In the genomic region with DNA sequence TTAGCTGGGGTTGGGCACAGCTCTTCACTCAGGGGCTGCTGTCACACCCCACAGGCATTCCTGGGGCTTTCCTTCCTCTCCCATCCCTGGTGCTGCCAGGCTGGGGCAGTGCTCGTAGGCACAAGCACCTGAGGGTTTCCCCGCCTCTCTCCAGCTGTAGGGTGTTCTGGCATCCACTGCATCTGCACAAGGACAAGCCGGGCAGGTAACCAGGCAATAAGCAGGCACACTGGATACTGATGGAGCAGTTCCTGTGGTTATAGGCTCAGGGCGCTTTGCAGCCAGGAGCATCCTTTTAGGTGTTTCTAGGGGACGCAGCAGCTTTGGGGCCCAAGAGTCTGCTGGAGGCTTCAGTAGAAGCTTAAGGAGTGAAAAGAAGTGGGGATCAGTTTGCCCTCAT, we compare ENCODE assay signal across 23 cellular contexts. TPM values are rescaled to one million over a fixed set of nuclear protein-coding genes. Genes with fewer than 3 reads are reported as not detected.
"Had no signal": no experiment of that assay in that cellular context is flagged by ENCODE, and none has a peak within 500 bp of the region (broad histone marks: within the 10 kb centered on the region; RNA-seq: fewer than 3 reads in every experiment).

No MANE protein-coding gene starts in this region.

- H3K9me3 Mint-ChIP-seq: dendritic cell treated with granulocyte-macrophage colony-stimulating factor and Interleukin-4, amounts not matched to agents 40 ng/mL and 50 ng/mL, for 4 days; effector memory CD8-positive, alpha-beta T cell; immature natural killer cell; naive thymus-derived CD4-positive, alpha-beta T cell had no signal

- H2AFZ ChIP-seq: hepatocyte had no signal

- H3K36me3 ChIP-seq: colonic mucosa, left ventricle myocardium inferior, lower lobe of right lung had no signal

- H3K27me3 Mint-ChIP-seq: dendritic cell treated with granulocyte-macrophage colony-stimulating factor and Interleukin-4, amounts not matched to agents 40 ng/mL and 50 ng/mL, for 4 days; effector memory CD8-positive, alpha-beta T cell had no signal

- H3K4me3 Mint-ChIP-seq: dendritic cell treated with granulocyte-macrophage colony-stimulating factor and Interleukin-4, amounts not matched to agents 40 ng/mL and 50 ng/mL, for 4 days; effector memory CD8-positive, alpha-beta T cell; immature natural killer cell; naive thymus-derived CD4-positive, alpha-beta T cell had no signal

- H3K27ac ChIP-seq: colonic mucosa, esophagus muscularis mucosa, foreskin keratinocyte, gastroesophageal sphincter, heart left ventricle, hepatocyte, left ventricle myocardium inferior, lower lobe of right lung had no signal

- H3K9me3 ChIP-seq: colonic mucosa, esophagus muscularis mucosa, gastroesophageal sphincter, heart left ventricle, left ventricle myocardium inferior, lower lobe of right lung had no signal

- H3K4me1 Mint-ChIP-seq: immature natural killer cell had no signal

- H3K4me1 ChIP-seq: lower lobe of right lung had no signal

- H3K4me3 ChIP-seq: colonic mucosa, esophagus muscularis mucosa, gastroesophageal sphincter, heart left ventricle, hepatocyte, left ventricle myocardium inferior, lower lobe of right lung had no signal

- H3K4me2 ChIP-seq: hepatocyte had no signal

- H3K36me3 Mint-ChIP-seq: immature natural killer cell; naive thymus-derived CD4-positive, alpha-beta T cell had no signal

- H3K27me3 ChIP-seq: colonic mucosa, esophagus muscularis mucosa, foreskin keratinocyte, gastroesophageal sphincter, heart left ventricle, hepatocyte had no signal

- DNase-seq: colonic mucosa; cortex of kidney; effector CD8-positive, alpha-beta T cell; effector memory CD8-positive, alpha-beta T cell; foreskin keratinocyte; heart left ventricle; hypothalamus; immature natural killer cell; islet precursor cell; kidney; kidney glomerular epithelial cell; left colon; left ventricle myocardium inferior; lower lobe of right lung; mesenchymal stem cell; midbrain; naive thymus-derived CD4-positive, alpha-beta T cell had no signal

- ATAC-seq: effector memory CD8-positive, alpha-beta T cell; foreskin keratinocyte; gastroesophageal sphincter; heart left ventricle; left colon; left lobe of liver; lower lobe of right lung; naive thymus-derived CD4-positive, alpha-beta T cell had no signal

- H3K27ac Mint-ChIP-seq: dendritic cell treated with granulocyte-macrophage colony-stimulating factor and Interleukin-4, amounts not matched to agents 40 ng/mL and 50 ng/mL, for 4 days; effector memory CD8-positive, alpha-beta T cell; immature natural killer cell; naive thymus-derived CD4-positive, alpha-beta T cell had no signal

RNA-seq across cellular contexts. Expression of gene ARHGEF37, which starts 56.8 kb away (rescaled TPM):
- total RNA-seq: mononuclear cell had no signal
